In genomic region chr10:35874326-35875070, GRCh38 we compare ENCODE assay signal across 23 cellular contexts.
A peak's percentile ranks its signal among the peaks of the same experiment; 100 is the strongest.
DNase-seq lines count a peak whose midpoint lies in the region; ATAC-seq and TF ChIP-seq lines count a peak whose summit lies in the region.
"Had no signal": no experiment of that assay in that cellular context is flagged by ENCODE, and none has a peak within 500 bp of the region (broad histone marks: within the 10 kb centered on the region; RNA-seq: fewer than 3 reads in every experiment).

No MANE protein-coding gene starts in this region.

- H3K18ac ChIP-seq in neuronal stem cell (ENCODE audit: low read length), result no peak overlapping the region

- H3K27ac ChIP-seq in GM23338 (ENCODE audit: low read depth) (no peak overlapping the region), HUES64 (ENCODE audit: low read depth, low read length) (peak overlapping the region; percentile 64; the same call in 1 of the 2 replicates), endodermal cell (ENCODE audit: low read depth, low read length) (peak overlapping the region; percentile 61), neuronal stem cell (replicated peaks; ENCODE audit: low read length) (no peak overlapping the region)
- H3K27ac ChIP-seq: dorsolateral prefrontal cortex, suprapubic skin had no signal

- H3K27me3 Mint-ChIP-seq in GM23338 (ENCODE audit: insufficient read depth, low read depth, poor library complexity), result peaks cover 14% of the 10 kb centered on the region
- no peaks in the 10 kb centered on the region for H3K27me3 Mint-ChIP-seq in endodermal cell (ENCODE audit: insufficient read depth)

- no peak overlapping the region for H4K91ac ChIP-seq in neuronal stem cell (ENCODE audit: low read depth, low read length, poor library complexity)

- CTCF ChIA-PET in HEK293T (lab: Yijun Ruan, JAX), result no interaction called here

- DNase-seq in GM23338 (ENCODE audit: low spot score) (no peak), endodermal cell (no peak), neuronal stem cell (ENCODE audit: low spot score) (no peak), HEK293T (ENCODE audit: extremely low spot score) (no peak), Kasumi-1 (lab: John Stamatoyannopoulos, UW) (no peak)
- DNase-seq: activated CD4-positive, alpha-beta T cell treated with anti-CD3 and anti-CD28 coated beads for 36 hours; activated CD8-positive, alpha-beta T cell treated with anti-CD3 and anti-CD28 coated beads, Interleukin-2, amount 10 ng/mL, durations not matched to agents 7 days and 5 days; activated effector memory CD4-positive, alpha-beta T cell treated with Interleukin-2 at 50 U/mL for 16 hours; activated naive CD8-positive, alpha-beta T cell treated with anti-CD3 and anti-CD28 coated beads for 36 hours; Calu3; dorsolateral prefrontal cortex; naive thymus-derived CD8-positive, alpha-beta T cell; NCI-H1092; NCI-H187 treated with DMSO at 0.1 percent for 48 hours; NCI-H526; posterior cingulate gyrus; RPMI8226; stimulated activated naive CD4-positive, alpha-beta T cell had no signal

- no peak overlapping the region for H3K14ac ChIP-seq in neuronal stem cell (ENCODE audit: low read length)

- 74% methylated on average over 6 of the region's 7 CpGs for WGBS in HUES64
- WGBS in endodermal cell (ENCODE audit: insufficient coverage in 1 of 2, insufficient read length in 1 of 2), 2 experiments, result 70 to 72% methylated on average over 3 to 7 of the region's 7 CpGs
- WGBS in neuronal stem cell (ENCODE audit: extremely low coverage in 2 of 2, insufficient read length in 2 of 2, insufficient replicate concordance in 1 of 2), 2 donors, result no CpG with 5 or more reads among the region's 7 CpGs

- H3K4me3 ChIP-seq in GM23338 (no peak overlapping the region), HUES64 (ENCODE audit: low read length) (no peak overlapping the region), endodermal cell (ENCODE audit: low read length) (no peak overlapping the region), neuronal stem cell (ENCODE audit: low read length in 2 of 2) (no peak overlapping the region)
- H3K4me3 ChIP-seq: dorsolateral prefrontal cortex, suprapubic skin had no signal

- no peak overlapping the region for H2BK12ac ChIP-seq in neuronal stem cell (ENCODE audit: low read length)

- H3K79me2 ChIP-seq in GM23338 (replicated peaks; ENCODE audit: insufficient read depth), result no peaks in the 10 kb centered on the region

- H3K79me1 ChIP-seq in neuronal stem cell (ENCODE audit: low read depth, low read length), result no peaks in the 10 kb centered on the region

- H2AFZ ChIP-seq in GM23338 (no peak overlapping the region), neuronal stem cell (ENCODE audit: low read length) (peak overlapping the region; percentile 5)

- H3F3A ChIP-seq in GM23338 (replicated peaks; ENCODE audit: low read depth), result no peaks in the 10 kb centered on the region

- H2BK15ac ChIP-seq in neuronal stem cell (ENCODE audit: low read length), result no peak overlapping the region

- TF ChIP-seq CTCF in GM23338 (conservative IDR thresholded peaks at IDR 0.05; ENCODE audit: low read depth in 2 of 2) (no peak), endodermal cell (conservative IDR thresholded peaks at IDR 0.05) (no peak)

- H3K4me1 ChIP-seq in GM23338 (ENCODE audit: insufficient read depth), result peaks cover 38% of the 10 kb centered on the region
- H3K4me1 ChIP-seq in HUES64 (ENCODE audit: insufficient read depth, low read length), result peaks cover 31% of the 10 kb centered on the region
- peaks cover 14% of the 10 kb centered on the region for H3K4me1 ChIP-seq in endodermal cell (ENCODE audit: control insufficient read depth, insufficient read depth, low read length)
- peaks cover 6 to 20% of the 10 kb centered on the region in 2 donors for H3K4me1 ChIP-seq in neuronal stem cell (ENCODE audit: control insufficient read depth in 2 of 2, insufficient read depth in 1 of 2, low read depth in 1 of 2, low read length in 2 of 2)
- H3K4me1 ChIP-seq: suprapubic skin had no signal

- no peaks in the 10 kb centered on the region for H3K9me2 ChIP-seq in GM23338 (ENCODE audit: insufficient read depth)

- H2AK5ac ChIP-seq in neuronal stem cell (ENCODE audit: low read depth, low read length), result no peak overlapping the region

- peak overlapping the region; percentile 28; the same call in 1 of the 2 replicates for H3K4me2 ChIP-seq in GM23338
- H3K4me2 ChIP-seq in neuronal stem cell (ENCODE audit: insufficient read depth, low read length, poor library complexity, severe bottlenecking), result no peak overlapping the region

- no peaks in the 10 kb centered on the region; the same call in 1 of the 2 replicates for H3K27me3 ChIP-seq in GM23338 (ENCODE audit: insufficient read depth)
- H3K27me3 ChIP-seq in HUES64 (ENCODE audit: insufficient read depth, low read length), result peaks cover 4% of the 10 kb centered on the region; the same call in 1 of the 2 replicates
- H3K27me3 ChIP-seq in endodermal cell (ENCODE audit: control insufficient read depth, insufficient read depth, low read length, poor library complexity, severe bottlenecking), result no peaks in the 10 kb centered on the region
- no peaks in the 10 kb centered on the region for H3K27me3 ChIP-seq in neuronal stem cell (ENCODE audit: control insufficient read depth in 3 of 3, insufficient read depth in 3 of 3, low read depth in 1 of 3, low read length in 3 of 3)
- H3K27me3 ChIP-seq: suprapubic skin had no signal

- no peak overlapping the region for H4K8ac ChIP-seq in neuronal stem cell (ENCODE audit: low read depth, low read length)

- H4K20me1 ChIP-seq in GM23338 (replicated peaks; ENCODE audit: insufficient read depth), result no peaks in the 10 kb centered on the region

- POLR2A ChIA-PET in HEK293T (lab: Yijun Ruan, JAX), result no interaction called here

- ATAC-seq in GM23338, result peak; percentile 25
- ATAC-seq in HG02852 (IDR thresholded peaks at IDR 0.05; ENCODE audit: unreplicated experiment), result no peak
- ATAC-seq: activated CD4-positive, alpha-beta T cell treated with anti-CD3 and anti-CD28 coated beads for 36 hours; activated CD8-positive, alpha-beta T cell treated with anti-CD3 and anti-CD28 coated beads, Interleukin-2, amount 10 ng/mL, durations not matched to agents 7 days and 5 days; left lobe of liver; naive thymus-derived CD8-positive, alpha-beta T cell; sciatic nerve had no signal

- peaks cover 59% of the 10 kb centered on the region for H3K4me1 Mint-ChIP-seq in GM23338
- H3K4me1 Mint-ChIP-seq in endodermal cell, result peaks cover 40% of the 10 kb centered on the region
- H3K4me1 Mint-ChIP-seq: activated CD4-positive, alpha-beta T cell treated with anti-CD3 and anti-CD28 coated beads for 36 hours; activated naive CD8-positive, alpha-beta T cell treated with anti-CD3 and anti-CD28 coated beads for 36 hours; naive thymus-derived CD8-positive, alpha-beta T cell had no signal

- H3K9me3 Mint-ChIP-seq in GM23338, result peaks cover 3% of the 10 kb centered on the region; the same call in 2 of the 3 replicates
- H3K9me3 Mint-ChIP-seq in endodermal cell, result peaks cover 4% of the 10 kb centered on the region
- H3K9me3 Mint-ChIP-seq: activated naive CD8-positive, alpha-beta T cell treated with anti-CD3 and anti-CD28 coated beads for 36 hours had no signal

- no peaks in the 10 kb centered on the region for H3K36me3 Mint-ChIP-seq in GM23338 (ENCODE audit: low read depth)
- H3K36me3 Mint-ChIP-seq in endodermal cell (ENCODE audit: low read depth), result no peaks in the 10 kb centered on the region
- H3K36me3 Mint-ChIP-seq: activated naive CD8-positive, alpha-beta T cell treated with anti-CD3 and anti-CD28 coated beads for 36 hours; naive thymus-derived CD8-positive, alpha-beta T cell had no signal

- no peaks in the 10 kb centered on the region for H3K9me3 ChIP-seq in HUES64 (ENCODE audit: insufficient read depth, low read depth, low read length)
- peaks cover 6% of the 10 kb centered on the region for H3K9me3 ChIP-seq in endodermal cell (ENCODE audit: control insufficient read depth, low read length)
- no peaks in the 10 kb centered on the region for H3K9me3 ChIP-seq in neuronal stem cell (replicated peaks in 1 of 2; ENCODE audit: control insufficient read depth in 2 of 2, insufficient read depth in 1 of 2, low read depth in 1 of 2, low read length in 2 of 2)
- H3K9me3 ChIP-seq: suprapubic skin had no signal

- H3K4me3 Mint-ChIP-seq in GM23338 (no peak overlapping the region), endodermal cell (no peak overlapping the region)
- H3K4me3 Mint-ChIP-seq: activated CD4-positive, alpha-beta T cell treated with anti-CD3 and anti-CD28 coated beads for 36 hours; activated CD8-positive, alpha-beta T cell treated with anti-CD3 and anti-CD28 coated beads, Interleukin-2, amount 10 ng/mL, durations not matched to agents 7 days and 5 days; activated naive CD8-positive, alpha-beta T cell treated with anti-CD3 and anti-CD28 coated beads for 36 hours; naive thymus-derived CD8-positive, alpha-beta T cell had no signal

- no peak overlapping the region for H3K4ac ChIP-seq in neuronal stem cell (ENCODE audit: low read length)

- no peak overlapping the region for H2BK120ac ChIP-seq in neuronal stem cell (ENCODE audit: low read depth, low read length)

- H3K23ac ChIP-seq in neuronal stem cell (ENCODE audit: low read depth, low read length, poor library complexity), result no peak overlapping the region

- H3K9ac ChIP-seq in HUES64 (ENCODE audit: low read depth, low read length) (no peak overlapping the region), endodermal cell (ENCODE audit: extremely low read depth, low read length, poor library complexity, severe bottlenecking) (no peak overlapping the region), neuronal stem cell (ENCODE audit: low read depth, low read length, poor library complexity) (no peak overlapping the region)

- H3K27ac Mint-ChIP-seq in GM23338, result no peak overlapping the region
- H3K27ac Mint-ChIP-seq in endodermal cell, result peak overlapping the region; percentile 81
- H3K27ac Mint-ChIP-seq: activated CD4-positive, alpha-beta T cell treated with anti-CD3 and anti-CD28 coated beads for 36 hours; activated CD8-positive, alpha-beta T cell treated with anti-CD3 and anti-CD28 coated beads, Interleukin-2, amount 10 ng/mL, durations not matched to agents 7 days and 5 days; activated naive CD8-positive, alpha-beta T cell treated with anti-CD3 and anti-CD28 coated beads for 36 hours; naive thymus-derived CD8-positive, alpha-beta T cell had no signal

- H2BK5ac ChIP-seq in neuronal stem cell (ENCODE audit: low read length), result no peak overlapping the region

- H3K36me3 ChIP-seq in GM23338 (ENCODE audit: insufficient read depth) (no peaks in the 10 kb centered on the region), HUES64 (ENCODE audit: insufficient read depth, low read length) (no peaks in the 10 kb centered on the region), endodermal cell (ENCODE audit: control insufficient read depth, insufficient read depth, low read length) (no peaks in the 10 kb centered on the region), neuronal stem cell (replicated peaks in 1 of 2; ENCODE audit: control insufficient read depth in 2 of 2, insufficient read depth in 2 of 2, low read length in 2 of 2) (no peaks in the 10 kb centered on the region)
- H3K36me3 ChIP-seq: suprapubic skin had no signal

TF ChIP-seq in GM23338, 12 proteins besides CTCF, POLR2A, EP300 and RAD21 (continues in another document):
- TF ChIP-seq EZH2 (IDR thresholded peaks at IDR 0.05; ENCODE audit: low read depth, unreplicated experiment) (no peak), EZH2phosphoT487 (IDR thresholded peaks at IDR 0.05; ENCODE audit: unreplicated experiment) (no peak)

TF ChIP-seq in HEK293T, 16 proteins besides CTCF, POLR2A, EP300 and RAD21 (continues in another document):
- TF ChIP-seq ARNT (IDR thresholded peaks at IDR 0.05) (no peak), FOXA1 (IDR thresholded peaks at IDR 0.05) (no peak)

Comparison
In these comparisons a context has a peak if more than half of its experiments do, and no peak if none do; other contexts are left out.
1. H3K27ac ChIP-seq: peak in HUES64 (single experiment) and endodermal cell (single experiment); none in GM23338 (single experiment) and neuronal stem cell (single experiment).